Comparison of ENCODE assay signal across 1 cellular context in the genomic region with DNA sequence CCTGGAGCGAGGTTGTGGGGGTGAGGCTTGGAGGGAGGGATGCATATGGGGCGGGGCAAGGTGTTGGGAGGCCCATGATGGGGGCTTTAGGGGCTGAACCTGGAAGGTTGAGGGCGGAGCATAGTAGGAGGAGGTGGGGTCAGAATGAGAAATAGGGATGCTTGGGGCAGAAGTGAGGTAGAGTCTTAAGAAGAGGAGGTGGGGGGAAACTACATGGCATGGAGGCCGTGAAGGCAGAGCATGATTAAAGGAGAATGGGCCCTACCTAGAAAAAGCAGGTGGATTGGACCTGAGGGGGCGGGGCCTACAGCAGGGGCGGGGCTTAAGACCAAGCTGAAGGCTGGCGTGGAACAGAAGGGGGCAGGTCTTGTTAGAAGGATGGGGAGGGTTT.
TF ChIP-seq lines count a peak whose summit lies in the region.

No MANE protein-coding gene starts in this region.

TF ChIP-seq in WTC11, 78 proteins besides CTCF, POLR2A, EP300 and RAD21 (continued from another document):
- TF ChIP-seq ZNF416 (CRISPR knock-in tag; IDR thresholded peaks at IDR 0.05), result no peak
- no peak for TF ChIP-seq KAT7 (CRISPR knock-in tag; IDR thresholded peaks at IDR 0.05; ENCODE audit: borderline replicate concordance)
- no peak for TF ChIP-seq PRRX2 (CRISPR knock-in tag; IDR thresholded peaks at IDR 0.05)
- TF ChIP-seq ATF6 (CRISPR knock-in tag; IDR thresholded peaks at IDR 0.05), result no peak
